In genomic region chr3:172341482-172342059, GRCh38 we compare ENCODE assay signal across 8 cellular contexts.
DNase-seq lines count a peak whose midpoint lies in the region; ATAC-seq and TF ChIP-seq lines count a peak whose summit lies in the region.

No MANE protein-coding gene starts in this region.

- H3K27ac ChIP-seq in SK-N-SH (ENCODE audit: low read depth in 2 of 2, low read length in 1 of 2) (no peak overlapping the region), sigmoid colon (no peak overlapping the region)

- no peaks in the 10 kb centered on the region for H4K20me1 ChIP-seq in SK-N-SH (ENCODE audit: insufficient read depth)

- TF ChIP-seq POLR2A in sigmoid colon (IDR thresholded peaks at IDR 0.05) = no peak

- H3K27ac Mint-ChIP-seq in nephron progenitor cell = no peak overlapping the region

- peaks cover 3% of the 10 kb centered on the region; the same call in 1 of the 2 replicates for H3K79me2 ChIP-seq in SK-N-SH (ENCODE audit: insufficient read depth)

- POLR2A ChIA-PET in SK-N-SH (lab: Yijun Ruan, JAX) = no interaction called here

- no peaks in the 10 kb centered on the region for H3K4me1 ChIP-seq in SK-N-SH (ENCODE audit: control insufficient read depth in 1 of 2, insufficient read depth in 2 of 2, low read depth in 1 of 2, low read length in 1 of 2)
- no peaks in the 10 kb centered on the region for H3K4me1 ChIP-seq in sigmoid colon

- H3K4me2 ChIP-seq in SK-N-SH = no peak overlapping the region

- H2AFZ ChIP-seq in SK-N-SH (ENCODE audit: low read depth) = no peak overlapping the region

- TF ChIP-seq RAD21 in SK-N-SH (IDR thresholded peaks at IDR 0.05; ENCODE audit: low read length) = peak; percentile 85

- ATAC-seq in activated CD4-positive, CD25-positive, alpha-beta regulatory T cell treated with anti-CD3 and anti-CD28 coated beads, Interleukin-2, amount 50 U/mL, for 24 hours = peak; percentile 67 to 69

- H3K27me3 Mint-ChIP-seq in nephron progenitor cell (ENCODE audit: low read depth, poor library complexity) = no peaks in the 10 kb centered on the region

- no peaks in the 10 kb centered on the region for H3K9me2 ChIP-seq in SK-N-SH

- H3K36me3 ChIP-seq in SK-N-SH (replicated peaks in 1 of 2; ENCODE audit: control insufficient read depth in 1 of 2, insufficient read depth in 2 of 2, low read length in 1 of 2) (peaks cover 62 to 88% of the 10 kb centered on the region in 2 experiments), sigmoid colon (peaks cover 0 to 88% (median 19%) of the 10 kb centered on the region in 4 donors)

- no peaks in the 10 kb centered on the region for H3K9me3 Mint-ChIP-seq in nephron progenitor cell

- peak; percentile 70 for TF ChIP-seq CTCF in SK-N-SH (IDR thresholded peaks at IDR 0.05)
- peak; percentile 64 for TF ChIP-seq CTCF in nephron progenitor cell (IDR thresholded peaks at IDR 0.05)
- TF ChIP-seq CTCF in sigmoid colon (IDR thresholded peaks at IDR 0.05) = peak in 2 of 4 experiments; percentile 51 to 74

- no peak for DNase-seq in activated CD4-positive, CD25-positive, alpha-beta regulatory T cell (lab: John Stamatoyannopoulos, UW)
- DNase-seq in HCEC 1CT (peak; percentile 35), NCI-H1417 treated with DMSO at 0.1 percent for 48 hours (lab: John Stamatoyannopoulos, UW) (peak; percentile 37), SK-N-SH (peak; percentile 54), fibroblast of gingiva (ENCODE audit: low read depth) (peak; percentile 38), nephron progenitor cell (peak; percentile 12), sigmoid colon (no peak)

- CTCF ChIA-PET in SK-N-SH (lab: Yijun Ruan, JAX) = interaction anchor here (0.6 to 3.2 kb wide), 53 partner anchors 9 to 1153 kb away, joined by 3 to 47 read pairs (median 4); partner anchors contain the start of gene GHSR

- TF ChIP-seq EP300 in SK-N-SH (IDR thresholded peaks at IDR 0.05; ENCODE audit: borderline replicate concordance in 1 of 2, low read depth in 1 of 2, low read length in 1 of 2) (no peak), sigmoid colon (IDR thresholded peaks at IDR 0.05) (no peak)

- H3K9me3 ChIP-seq in SK-N-SH (no peaks in the 10 kb centered on the region), sigmoid colon (no peaks in the 10 kb centered on the region)

- no peaks in the 10 kb centered on the region for H3K27me3 ChIP-seq in SK-N-SH (ENCODE audit: insufficient read depth)
- no peaks in the 10 kb centered on the region for H3K27me3 ChIP-seq in sigmoid colon

- H3K4me3 ChIP-seq in SK-N-SH (ENCODE audit: low read depth in 2 of 2, low read length in 1 of 2) (no peak overlapping the region), sigmoid colon (no peak overlapping the region)

- 38% methylated on average over 4 of the region's 4 CpGs for WGBS in SK-N-SH (ENCODE audit: low lambda C conversion rate)
- 31 to 48% methylated on average over 4 of the region's 4 CpGs for WGBS in sigmoid colon, 2 donors

- H3F3A ChIP-seq in SK-N-SH (replicated peaks; ENCODE audit: insufficient read depth) = peaks cover 19% of the 10 kb centered on the region

- peaks cover 71% of the 10 kb centered on the region for H3K36me3 Mint-ChIP-seq in nephron progenitor cell (ENCODE audit: low read depth)

- intact Hi-C loops in sigmoid colon (cut with DNase I) = loop anchor here (2.0 to 5.0 kb wide), 2 partner anchors 304 to 695 kb away; partner anchors contain the start of gene FNDC3B

- H3K9ac ChIP-seq in SK-N-SH = no peak overlapping the region

- H3K4me1 Mint-ChIP-seq in nephron progenitor cell = no peaks in the 10 kb centered on the region

- no peak overlapping the region for H3K4me3 Mint-ChIP-seq in nephron progenitor cell

TF ChIP-seq in SK-N-SH, 30 proteins besides CTCF, POLR2A, EP300 and RAD21:
- TF ChIP-seq PBX3 (IDR thresholded peaks at IDR 0.05) = no peak
- TF ChIP-seq SMC3 (IDR thresholded peaks at IDR 0.05; ENCODE audit: low read depth, low read length) = peak; percentile 60
- no peak for TF ChIP-seq POLR2AphosphoS5 (IDR thresholded peaks at IDR 0.05; ENCODE audit: low read depth, low read length)

Comparison
In these comparisons a context has a peak if more than half of its experiments do, and no peak if none do; other contexts are left out.
1. DNase-seq: peak in HCEC 1CT (single experiment), NCI-H1417 treated with DMSO at 0.1 percent for 48 hours (single experiment), SK-N-SH (single experiment), fibroblast of gingiva (single experiment) and nephron progenitor cell (single experiment); none in activated CD4-positive, CD25-positive, alpha-beta regulatory T cell (0 of 4) and sigmoid colon (single experiment).